27 cellular contexts compared by ENCODE assay signal in the genomic region with DNA sequence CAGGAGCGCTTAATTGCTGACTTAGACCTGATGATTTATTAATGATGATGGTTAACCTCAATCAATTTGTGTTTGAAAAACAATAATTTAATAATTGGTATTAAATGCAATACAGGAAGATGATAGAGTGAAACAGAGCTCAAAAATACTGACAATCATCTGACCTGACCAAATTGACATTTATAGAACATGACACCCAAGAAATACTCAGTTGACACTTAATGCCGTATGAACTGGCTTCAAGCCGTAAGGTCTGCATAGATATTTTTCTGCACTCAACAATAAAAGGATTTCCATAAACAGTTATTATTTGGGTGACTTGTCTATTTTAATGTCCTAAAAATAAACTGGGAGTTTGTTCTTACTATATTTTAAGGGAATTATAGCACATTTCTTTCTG.
A peak's percentile ranks its signal among the peaks of the same experiment; 100 is the strongest.
DNase-seq lines count a peak whose midpoint lies in the region; ATAC-seq, FAIRE-seq and TF ChIP-seq lines count a peak whose summit lies in the region.
"Had no signal": no experiment of that assay in that cellular context is flagged by ENCODE, and none has a peak within 500 bp of the region (broad histone marks: within the 10 kb centered on the region; RNA-seq: fewer than 3 reads in every experiment).

No MANE protein-coding gene starts in this region.

- peaks cover 50% of the 10 kb centered on the region for H3K4me1 ChIP-seq in psoas muscle
- H3K4me1 ChIP-seq: BLaER1 had no signal

- H3K27me3 Mint-ChIP-seq in HFFc6 (ENCODE audit: insufficient read depth): peaks cover 18% of the 10 kb centered on the region
- H3K27me3 Mint-ChIP-seq in memory B cell: no peaks in the 10 kb centered on the region
- H3K27me3 Mint-ChIP-seq: CD4-positive, CD25-positive, alpha-beta regulatory T cell had no signal

- no peaks in the 10 kb centered on the region for H3K9me3 ChIP-seq in psoas muscle
- H3K9me3 ChIP-seq: BE2C, BLaER1 had no signal

- ATAC-seq in memory B cell (ENCODE audit: low read depth): no peak
- peak in 2 of 4 donors; percentile 39 to 58 for ATAC-seq in psoas muscle
- ATAC-seq: GM12878 had no signal

- no peak overlapping the region for H3K4me3 ChIP-seq in psoas muscle
- H3K4me3 ChIP-seq in brain microvascular endothelial cell (ENCODE audit: low read depth, low read length): no peak overlapping the region
- H3K4me3 ChIP-seq: BLaER1, GM12878 had no signal

- H3K36me3 Mint-ChIP-seq in HFFc6 (ENCODE audit: low read depth) (peaks cover 82% of the 10 kb centered on the region), memory B cell (peaks cover 44% of the 10 kb centered on the region)
- H3K36me3 Mint-ChIP-seq: CD4-positive, alpha-beta memory T cell; CD4-positive, CD25-positive, alpha-beta regulatory T cell; CD8-positive, alpha-beta memory T cell had no signal

- 55 to 71% (median 55%) methylated on average over 3 of the region's 3 CpGs for WGBS in psoas muscle, 3 donors

- in situ Hi-C loops in brain microvascular endothelial cell (cut with HindIII; ENCODE audit: low pct_ligation_motif_present, low sequenced_read_pairs): no loop called here

- no peaks in the 10 kb centered on the region; the same call in 1 of the 2 replicates for H3K9me3 Mint-ChIP-seq in HFFc6
- no peaks in the 10 kb centered on the region for H3K9me3 Mint-ChIP-seq in memory B cell

- H3K27ac ChIP-seq in psoas muscle (peak overlapping the region; percentile 18), brain microvascular endothelial cell (no peak overlapping the region)
- H3K27ac ChIP-seq: BLaER1 had no signal

- FAIRE-seq in GM19239 (lab: Jason Lieb, UNC): no peak
- FAIRE-seq: A204.1, GM12878, GM12892, GM18507 had no signal

- no peak for TF ChIP-seq CTCF in HFFc6 (IDR thresholded peaks at IDR 0.05)
- no peak for TF ChIP-seq CTCF in psoas muscle (IDR thresholded peaks at IDR 0.05)
- TF ChIP-seq CTCF in brain microvascular endothelial cell (IDR thresholded peaks at IDR 0.05; ENCODE audit: low read depth, low read length, missing control alignments): no peak

- H3K4me3 Mint-ChIP-seq in HFFc6: no peak overlapping the region
- H3K4me3 Mint-ChIP-seq in memory B cell: no peak overlapping the region
- H3K4me3 Mint-ChIP-seq: CD14-positive monocyte; CD4-positive, alpha-beta memory T cell; CD4-positive, CD25-positive, alpha-beta regulatory T cell; CD8-positive, alpha-beta memory T cell had no signal

- intact Hi-C loops in psoas muscle (cut with DNase I): no loop called here

- H3K27ac Mint-ChIP-seq in HFFc6 (peak overlapping the region; percentile 9; the same call in 1 of the 2 replicates), memory B cell (peak overlapping the region; percentile 65)
- H3K27ac Mint-ChIP-seq: CD14-positive monocyte; CD4-positive, alpha-beta memory T cell; CD4-positive, CD25-positive, alpha-beta regulatory T cell; CD8-positive, alpha-beta memory T cell had no signal

- DNase-seq in HFFc6 (no peak), memory B cell (ENCODE audit: low spot score in 2 of 2) (no peak), psoas muscle (no peak), GM19239 (ENCODE audit: insufficient read length, low spot score) (no peak), SW 1271 (lab: John Stamatoyannopoulos, UW) (no peak), brain microvascular endothelial cell (no peak)
- DNase-seq: 8988T; ACHN; BE2C; C1 segment of cervical spinal cord; CD4-positive, alpha-beta memory T cell; CD4-positive, CD25-positive, alpha-beta regulatory T cell; CD8-positive, alpha-beta memory T cell; COR-L47; DMS 273 treated with DMSO at 0.1 percent for 48 hours; DMS153; DMS53; DMS79; DND-41; EL; GDM1 had no signal

- H3K36me3 ChIP-seq in psoas muscle (ENCODE audit: insufficient read depth in 1 of 2, low read depth in 1 of 2) (peaks cover 0 to 39% of the 10 kb centered on the region in 2 donors), brain microvascular endothelial cell (replicated peaks) (peaks cover 70% of the 10 kb centered on the region)

- H3K27me3 ChIP-seq in psoas muscle (ENCODE audit: insufficient read depth in 3 of 3, low read length in 2 of 3) (no peaks in the 10 kb centered on the region), brain microvascular endothelial cell (replicated peaks) (no peaks in the 10 kb centered on the region)
- H3K27me3 ChIP-seq: BE2C, BLaER1 had no signal

- H3K4me1 Mint-ChIP-seq in HFFc6 (ENCODE audit: low read depth) (peaks cover 70% of the 10 kb centered on the region), memory B cell (peaks cover 15% of the 10 kb centered on the region)
- H3K4me1 Mint-ChIP-seq: CD4-positive, CD25-positive, alpha-beta regulatory T cell; CD8-positive, alpha-beta memory T cell had no signal
